ENCODE assay signal across 11 cellular contexts in genomic region chr10:68666280-68666760, GRCh38. TPM values are rescaled to one million over a fixed set of nuclear protein-coding genes. Genes with fewer than 3 reads are reported as not detected.
DNase-seq lines count a peak whose midpoint lies in the region; ATAC-seq and TF ChIP-seq lines count a peak whose summit lies in the region.
"Had no signal": no experiment of that assay in that cellular context is flagged by ENCODE, and none has a peak within 500 bp of the region (broad histone marks: within the 10 kb centered on the region; RNA-seq: fewer than 3 reads in every experiment).

No MANE protein-coding gene starts in this region.

- H3K79me2 ChIP-seq in GM23338 (replicated peaks; ENCODE audit: insufficient read depth): peaks cover 10% of the 10 kb centered on the region

- no peaks in the 10 kb centered on the region for H3K27me3 Mint-ChIP-seq in GM23338 (ENCODE audit: insufficient read depth, low read depth, poor library complexity)

- no peak overlapping the region for H2AFZ ChIP-seq in GM23338

- H3K9me3 ChIP-seq in SJSA1 (replicated peaks) (no peaks in the 10 kb centered on the region), left ventricle myocardium inferior (replicated peaks) (no peaks in the 10 kb centered on the region)

- H3K27me3 ChIP-seq in GM23338 (ENCODE audit: insufficient read depth) (no peaks in the 10 kb centered on the region), SJSA1 (replicated peaks) (no peaks in the 10 kb centered on the region), left ventricle myocardium inferior (ENCODE audit: low read depth) (no peaks in the 10 kb centered on the region)
- H3K27me3 ChIP-seq: dorsolateral prefrontal cortex had no signal

- intact Hi-C loops in left ventricle myocardium inferior (cut with micrococcal nuclease): no loop called here

- H3K9me2 ChIP-seq in GM23338 (ENCODE audit: insufficient read depth): no peaks in the 10 kb centered on the region

- peaks cover 54% of the 10 kb centered on the region for H3K36me3 Mint-ChIP-seq in GM23338 (ENCODE audit: low read depth)

- DNase-seq in GM23338 (ENCODE audit: low spot score) (no peak), SJSA1 (ENCODE audit: low read depth in 1 of 2, low spot score in 2 of 2) (peak; percentile 55 to 88), fibroblast of gingiva (ENCODE audit: low read depth) (peak; percentile 87), smooth muscle cell of the brain vasculature (ENCODE audit: low read depth, low spot score) (peak; percentile 10), G401 (ENCODE audit: low spot score) (no peak), left ventricle myocardium inferior (no peak)
- DNase-seq in activated T-cell treated with anti-CD3 and anti-CD28 coated beads, Interleukin-2, amount 50 U/mL, for 48 hours: no peak
- DNase-seq: activated CD4-positive, alpha-beta T cell treated with anti-CD3 and anti-CD28 coated beads for 48 hours; activated naive CD4-positive, alpha-beta T cell; dorsolateral prefrontal cortex had no signal

- no peaks in the 10 kb centered on the region for H3K4me1 Mint-ChIP-seq in GM23338

- no peaks in the 10 kb centered on the region; the same call in 2 of the 3 replicates for H3K9me3 Mint-ChIP-seq in GM23338

- ATAC-seq in GM23338: no peak
- no peak for ATAC-seq in HG02938 (IDR thresholded peaks at IDR 0.05; ENCODE audit: unreplicated experiment)

- in situ Hi-C loops in G401 (cut with HindIII; ENCODE audit: low sequenced_read_pairs): no loop called here

- TF ChIP-seq CTCF in GM23338 (conservative IDR thresholded peaks at IDR 0.05; ENCODE audit: low read depth in 2 of 2) (no peak), left ventricle myocardium inferior (IDR thresholded peaks at IDR 0.05; ENCODE audit: borderline replicate concordance) (no peak)

- no peak overlapping the region for H3K4me3 ChIP-seq in GM23338
- no peak overlapping the region for H3K4me3 ChIP-seq in SJSA1
- no peak overlapping the region for H3K4me3 ChIP-seq in left ventricle myocardium inferior
- H3K4me3 ChIP-seq: dorsolateral prefrontal cortex had no signal

- H3K4me3 Mint-ChIP-seq in GM23338: no peak overlapping the region

- peaks cover 2% of the 10 kb centered on the region; the same call in 1 of the 2 replicates for H4K20me1 ChIP-seq in GM23338 (replicated peaks; ENCODE audit: insufficient read depth)

- H3K36me3 ChIP-seq in GM23338 (ENCODE audit: insufficient read depth) (peaks cover 25% of the 10 kb centered on the region; the same call in 1 of the 2 replicates), SJSA1 (no peaks in the 10 kb centered on the region; the same call in 1 of the 2 replicates), left ventricle myocardium inferior (peaks cover 11% of the 10 kb centered on the region)

- H3F3A ChIP-seq in GM23338 (replicated peaks; ENCODE audit: low read depth): peaks cover 6% of the 10 kb centered on the region

- no peak overlapping the region for H3K4me2 ChIP-seq in GM23338

- H3K27ac ChIP-seq in GM23338 (ENCODE audit: low read depth): peak overlapping the region; percentile 72; the same call in 1 of the 2 replicates
- H3K27ac ChIP-seq in SJSA1: peak overlapping the region; percentile 70
- H3K27ac ChIP-seq in left ventricle myocardium inferior (replicated peaks): no peak overlapping the region
- H3K27ac ChIP-seq: dorsolateral prefrontal cortex had no signal

- no peaks in the 10 kb centered on the region for H3K4me1 ChIP-seq in GM23338 (ENCODE audit: insufficient read depth)
- peaks cover 18% of the 10 kb centered on the region for H3K4me1 ChIP-seq in SJSA1 (replicated peaks)
- no peaks in the 10 kb centered on the region for H3K4me1 ChIP-seq in left ventricle myocardium inferior

- H3K27ac Mint-ChIP-seq in GM23338: no peak overlapping the region

TF ChIP-seq in GM23338, 12 proteins besides CTCF, POLR2A, EP300 and RAD21 (continues in another document):
- no peak for TF ChIP-seq POLR2AphosphoS5 (IDR thresholded peaks at IDR 0.05; ENCODE audit: low read depth)
- TF ChIP-seq STAT1 (IDR thresholded peaks at IDR 0.05; ENCODE audit: unreplicated experiment): no peak
- no peak for TF ChIP-seq EZH2phosphoT487 (IDR thresholded peaks at IDR 0.05; ENCODE audit: unreplicated experiment)
- no peak for TF ChIP-seq NANOG (IDR thresholded peaks at IDR 0.05; ENCODE audit: borderline replicate concordance)
- TF ChIP-seq CREB1 (CRISPR knock-in tag; IDR thresholded peaks at IDR 0.05; ENCODE audit: low read depth): no peak
- TF ChIP-seq, protein P1, sequence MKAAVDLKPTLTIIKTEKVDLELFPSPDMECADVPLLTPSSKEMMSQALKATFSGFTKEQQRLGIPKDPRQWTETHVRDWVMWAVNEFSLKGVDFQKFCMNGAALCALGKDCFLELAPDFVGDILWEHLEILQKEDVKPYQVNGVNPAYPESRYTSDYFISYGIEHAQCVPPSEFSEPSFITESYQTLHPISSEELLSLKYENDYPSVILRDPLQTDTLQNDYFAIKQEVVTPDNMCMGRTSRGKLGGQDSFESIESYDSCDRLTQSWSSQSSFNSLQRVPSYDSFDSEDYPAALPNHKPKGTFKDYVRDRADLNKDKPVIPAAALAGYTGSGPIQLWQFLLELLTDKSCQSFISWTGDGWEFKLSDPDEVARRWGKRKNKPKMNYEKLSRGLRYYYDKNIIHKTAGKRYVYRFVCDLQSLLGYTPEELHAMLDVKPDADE (IDR thresholded peaks at IDR 0.05): no peak
- TF ChIP-seq ZNF114 (CRISPR knock-in tag; IDR thresholded peaks at IDR 0.05): no peak
- TF ChIP-seq ZNF462 (CRISPR knock-in tag; IDR thresholded peaks at IDR 0.05): no peak

RNA-seq across cellular contexts. Expression of gene CCAR1, which starts 54.7 kb away (rescaled TPM):
- total RNA-seq in GM23338 (2014; rRNA removed; shearing (Covaris generic)): 84.1 and 118 TPM in 2 replicates
- polyA plus RNA-seq in GM23338 (2016; fragmentation: Nextera tagmentation; extraction: Ambion mirVana): 103 and 121 TPM in 2 replicates
- total RNA-seq in SJSA1 (2014; rRNA removed; shearing (Covaris generic)): 48.1 and 55.2 TPM in 2 replicates
- total RNA-seq in G401 (2014; rRNA removed; shearing (Covaris generic)): 26.6 and 42.9 TPM in 2 replicates
- 27.5 TPM for total RNA-seq in left ventricle myocardium inferior

Comparison
In these comparisons a context has a peak if more than half of its experiments do, and no peak if none do; other contexts are left out.
1. DNase-seq: peak in SJSA1 (2 of 2), fibroblast of gingiva (single experiment) and smooth muscle cell of the brain vasculature (single experiment); none in GM23338 (single experiment), G401 (single experiment), activated T-cell treated with anti-CD3 and anti-CD28 coated beads, Interleukin-2, amount 50 U/mL, for 48 hours (0 of 2) and left ventricle myocardium inferior (single experiment).